ENCODE assay signal across 1 cellular context in genomic region chr2:240372051-240372450, GRCh38.
TF ChIP-seq lines count a peak whose summit lies in the region.

No MANE protein-coding gene starts in this region.

TF ChIP-seq in IMR-90, 13 proteins besides CTCF, POLR2A, EP300 and RAD21 (continued from another document):
- TF ChIP-seq ELK1 (IDR thresholded peaks at IDR 0.05; ENCODE audit: borderline replicate concordance, low read depth, low read length) (no peak), FOS (IDR thresholded peaks at IDR 0.05; ENCODE audit: low read depth, low read length) (no peak), MAFK (IDR thresholded peaks at IDR 0.05; ENCODE audit: low read depth, low read length) (no peak), SMC3 (IDR thresholded peaks at IDR 0.05; ENCODE audit: low read depth, low read length) (no peak), MAZ (IDR thresholded peaks at IDR 0.05; ENCODE audit: borderline replicate concordance, low read depth, low read length) (no peak), RFX5 (IDR thresholded peaks at IDR 0.05; ENCODE audit: low read depth, low read length) (no peak), CEBPB (IDR thresholded peaks at IDR 0.05; ENCODE audit: low read depth, low read length) (no peak), BHLHE40 (IDR thresholded peaks at IDR 0.05; ENCODE audit: low read depth, low read length) (no peak)
